1 cellular context compared by ENCODE assay signal in the genomic region with DNA sequence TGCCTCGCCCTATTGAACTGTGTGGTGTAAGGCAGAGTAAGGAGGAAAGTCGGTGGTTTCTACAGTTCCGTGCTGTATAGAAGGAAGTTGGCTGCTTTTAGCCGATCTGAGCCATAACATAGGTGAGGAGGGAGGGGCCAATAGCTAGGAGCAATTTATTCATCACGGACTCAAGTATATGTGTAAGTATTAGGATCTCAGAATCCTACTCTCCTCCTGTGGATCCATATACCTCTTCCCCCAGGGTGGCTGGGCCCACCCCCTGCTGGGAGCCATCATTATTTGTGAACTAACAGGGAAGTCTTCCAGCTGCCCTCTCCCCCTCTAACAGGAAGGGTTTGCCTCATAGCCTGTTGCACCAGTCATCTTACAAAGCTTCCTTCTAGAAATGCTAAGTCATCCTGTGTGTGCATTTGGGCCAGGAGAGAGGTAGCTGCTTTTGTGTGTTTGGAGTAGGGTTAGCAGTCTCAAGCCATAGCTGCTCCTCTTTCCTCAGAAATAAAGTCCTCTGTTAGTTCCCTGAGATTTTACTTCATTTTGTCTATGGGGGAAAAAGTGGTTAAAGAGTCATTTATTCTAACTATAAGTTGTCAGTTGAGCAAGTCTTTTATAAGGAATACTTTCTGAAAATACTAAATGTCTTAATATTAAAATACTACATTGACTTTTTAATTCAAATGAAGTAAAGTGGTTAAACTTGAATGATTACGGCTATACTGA.
TF ChIP-seq lines count a peak whose summit lies in the region.

No MANE protein-coding gene starts in this region.

TF ChIP-seq in K562, 482 proteins besides CTCF, POLR2A, EP300 and RAD21 (continued from another document and continues in another):
- TF ChIP-seq, protein P1, sequence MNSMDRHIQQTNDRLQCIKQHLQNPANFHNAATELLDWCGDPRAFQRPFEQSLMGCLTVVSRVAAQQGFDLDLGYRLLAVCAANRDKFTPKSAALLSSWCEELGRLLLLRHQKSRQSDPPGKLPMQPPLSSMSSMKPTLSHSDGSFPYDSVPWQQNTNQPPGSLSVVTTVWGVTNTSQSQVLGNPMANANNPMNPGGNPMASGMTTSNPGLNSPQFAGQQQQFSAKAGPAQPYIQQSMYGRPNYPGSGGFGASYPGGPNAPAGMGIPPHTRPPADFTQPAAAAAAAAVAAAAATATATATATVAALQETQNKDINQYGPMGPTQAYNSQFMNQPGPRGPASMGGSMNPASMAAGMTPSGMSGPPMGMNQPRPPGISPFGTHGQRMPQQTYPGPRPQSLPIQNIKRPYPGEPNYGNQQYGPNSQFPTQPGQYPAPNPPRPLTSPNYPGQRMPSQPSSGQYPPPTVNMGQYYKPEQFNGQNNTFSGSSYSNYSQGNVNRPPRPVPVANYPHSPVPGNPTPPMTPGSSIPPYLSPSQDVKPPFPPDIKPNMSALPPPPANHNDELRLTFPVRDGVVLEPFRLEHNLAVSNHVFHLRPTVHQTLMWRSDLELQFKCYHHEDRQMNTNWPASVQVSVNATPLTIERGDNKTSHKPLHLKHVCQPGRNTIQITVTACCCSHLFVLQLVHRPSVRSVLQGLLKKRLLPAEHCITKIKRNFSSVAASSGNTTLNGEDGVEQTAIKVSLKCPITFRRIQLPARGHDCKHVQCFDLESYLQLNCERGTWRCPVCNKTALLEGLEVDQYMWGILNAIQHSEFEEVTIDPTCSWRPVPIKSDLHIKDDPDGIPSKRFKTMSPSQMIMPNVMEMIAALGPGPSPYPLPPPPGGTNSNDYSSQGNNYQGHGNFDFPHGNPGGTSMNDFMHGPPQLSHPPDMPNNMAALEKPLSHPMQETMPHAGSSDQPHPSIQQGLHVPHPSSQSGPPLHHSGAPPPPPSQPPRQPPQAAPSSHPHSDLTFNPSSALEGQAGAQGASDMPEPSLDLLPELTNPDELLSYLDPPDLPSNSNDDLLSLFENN (IDR thresholded peaks at IDR 0.05; ENCODE audit: low read depth in 2 of 2, low read length in 2 of 2), result peak in 1 of 2 experiments; percentile 40; a peak in 1 of 4 replicates
- TF ChIP-seq MCM7 (IDR thresholded peaks at IDR 0.05), result no peak; a peak in 1 of 4 replicates
- no peak for TF ChIP-seq ZNF785 (CRISPR knock-in tag; IDR thresholded peaks at IDR 0.05)
- no peak for TF ChIP-seq HLTF (IDR thresholded peaks at IDR 0.05)
- TF ChIP-seq ZNF24 (IDR thresholded peaks at IDR 0.05), result peak; percentile 55; the same call in 1 of the 2 replicates
- TF ChIP-seq ZNF699 (CRISPR knock-in tag; IDR thresholded peaks at IDR 0.05; ENCODE audit: insufficient replicate concordance), result no peak
- peak in 1 of 2 experiments; percentile 24; a peak in 1 of 3 replicates for TF ChIP-seq CBX3 (IDR thresholded peaks at IDR 0.05; ENCODE audit: borderline replicate concordance in 1 of 2, low read length in 2 of 2)
- TF ChIP-seq SIX5 (IDR thresholded peaks at IDR 0.05; ENCODE audit: borderline replicate concordance in 1 of 2, insufficient read depth in 1 of 2, low read depth in 1 of 2, low read length in 2 of 2), result no peak
- TF ChIP-seq MAFG (tag; conservative IDR thresholded peaks at IDR 0.05), result peak; percentile 100
- TF ChIP-seq, protein P2, sequence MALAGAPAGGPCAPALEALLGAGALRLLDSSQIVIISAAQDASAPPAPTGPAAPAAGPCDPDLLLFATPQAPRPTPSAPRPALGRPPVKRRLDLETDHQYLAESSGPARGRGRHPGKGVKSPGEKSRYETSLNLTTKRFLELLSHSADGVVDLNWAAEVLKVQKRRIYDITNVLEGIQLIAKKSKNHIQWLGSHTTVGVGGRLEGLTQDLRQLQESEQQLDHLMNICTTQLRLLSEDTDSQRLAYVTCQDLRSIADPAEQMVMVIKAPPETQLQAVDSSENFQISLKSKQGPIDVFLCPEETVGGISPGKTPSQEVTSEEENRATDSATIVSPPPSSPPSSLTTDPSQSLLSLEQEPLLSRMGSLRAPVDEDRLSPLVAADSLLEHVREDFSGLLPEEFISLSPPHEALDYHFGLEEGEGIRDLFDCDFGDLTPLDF (CRISPR knock-in tag; IDR thresholded peaks at IDR 0.05), result no peak; the same call in none of the 2 replicates
- TF ChIP-seq, protein P3, sequence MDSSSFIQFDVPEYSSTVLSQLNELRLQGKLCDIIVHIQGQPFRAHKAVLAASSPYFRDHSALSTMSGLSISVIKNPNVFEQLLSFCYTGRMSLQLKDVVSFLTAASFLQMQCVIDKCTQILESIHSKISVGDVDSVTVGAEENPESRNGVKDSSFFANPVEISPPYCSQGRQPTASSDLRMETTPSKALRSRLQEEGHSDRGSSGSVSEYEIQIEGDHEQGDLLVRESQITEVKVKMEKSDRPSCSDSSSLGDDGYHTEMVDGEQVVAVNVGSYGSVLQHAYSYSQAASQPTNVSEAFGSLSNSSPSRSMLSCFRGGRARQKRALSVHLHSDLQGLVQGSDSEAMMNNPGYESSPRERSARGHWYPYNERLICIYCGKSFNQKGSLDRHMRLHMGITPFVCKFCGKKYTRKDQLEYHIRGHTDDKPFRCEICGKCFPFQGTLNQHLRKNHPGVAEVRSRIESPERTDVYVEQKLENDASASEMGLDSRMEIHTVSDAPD (CRISPR knock-in tag; IDR thresholded peaks at IDR 0.05), result no peak
- TF ChIP-seq MCM5 (IDR thresholded peaks at IDR 0.05; ENCODE audit: low read depth), result no peak
- no peak for TF ChIP-seq ZSCAN29 (IDR thresholded peaks at IDR 0.05)
- TF ChIP-seq YY1 (IDR thresholded peaks at IDR 0.05; ENCODE audit: borderline replicate concordance in 1 of 3, control insufficient read depth in 1 of 3, extremely low read depth in 1 of 3, insufficient read depth in 3 of 3, insufficient read length in 1 of 3, insufficient replicate concordance in 2 of 3, low read depth in 1 of 3, low read length in 2 of 3), result peak in 1 of 3 experiments; percentile 77
- TF ChIP-seq GATA2 (CRISPR knock-in tag; IDR thresholded peaks at IDR 0.05), result no peak
- no peak for TF ChIP-seq HOXB6 (CRISPR knock-in tag; IDR thresholded peaks at IDR 0.05; ENCODE audit: borderline replicate concordance)
- TF ChIP-seq, protein P4, sequence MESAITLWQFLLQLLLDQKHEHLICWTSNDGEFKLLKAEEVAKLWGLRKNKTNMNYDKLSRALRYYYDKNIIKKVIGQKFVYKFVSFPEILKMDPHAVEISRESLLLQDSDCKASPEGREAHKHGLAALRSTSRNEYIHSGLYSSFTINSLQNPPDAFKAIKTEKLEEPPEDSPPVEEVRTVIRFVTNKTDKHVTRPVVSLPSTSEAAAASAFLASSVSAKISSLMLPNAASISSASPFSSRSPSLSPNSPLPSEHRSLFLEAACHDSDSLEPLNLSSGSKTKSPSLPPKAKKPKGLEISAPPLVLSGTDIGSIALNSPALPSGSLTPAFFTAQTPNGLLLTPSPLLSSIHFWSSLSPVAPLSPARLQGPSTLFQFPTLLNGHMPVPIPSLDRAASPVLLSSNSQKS (CRISPR knock-in tag; IDR thresholded peaks at IDR 0.05), result no peak
- no peak for TF ChIP-seq EGR1 (conservative IDR thresholded peaks at IDR 0.05)
- TF ChIP-seq ZNF551 (CRISPR knock-in tag; IDR thresholded peaks at IDR 0.05), result no peak
- 0 out of 2 replicates have a peak, but pooled peaks have one; percentile 13 for TF ChIP-seq TEAD2 (tag; IDR thresholded peaks at IDR 0.05)
- no peak for TF ChIP-seq RBM14 (IDR thresholded peaks at IDR 0.05; ENCODE audit: borderline replicate concordance, insufficient read depth, low read depth, low read length)
- TF ChIP-seq NR2C2 (CRISPR knock-in tag; IDR thresholded peaks at IDR 0.05), result no peak
- TF ChIP-seq NR2C2 (tag; IDR thresholded peaks at IDR 0.05), result peak; percentile 90
- no peak for TF ChIP-seq FIP1L1 (IDR thresholded peaks at IDR 0.05; ENCODE audit: low read depth, low read length, poor library complexity, severe bottlenecking)
- TF ChIP-seq, protein P5, sequence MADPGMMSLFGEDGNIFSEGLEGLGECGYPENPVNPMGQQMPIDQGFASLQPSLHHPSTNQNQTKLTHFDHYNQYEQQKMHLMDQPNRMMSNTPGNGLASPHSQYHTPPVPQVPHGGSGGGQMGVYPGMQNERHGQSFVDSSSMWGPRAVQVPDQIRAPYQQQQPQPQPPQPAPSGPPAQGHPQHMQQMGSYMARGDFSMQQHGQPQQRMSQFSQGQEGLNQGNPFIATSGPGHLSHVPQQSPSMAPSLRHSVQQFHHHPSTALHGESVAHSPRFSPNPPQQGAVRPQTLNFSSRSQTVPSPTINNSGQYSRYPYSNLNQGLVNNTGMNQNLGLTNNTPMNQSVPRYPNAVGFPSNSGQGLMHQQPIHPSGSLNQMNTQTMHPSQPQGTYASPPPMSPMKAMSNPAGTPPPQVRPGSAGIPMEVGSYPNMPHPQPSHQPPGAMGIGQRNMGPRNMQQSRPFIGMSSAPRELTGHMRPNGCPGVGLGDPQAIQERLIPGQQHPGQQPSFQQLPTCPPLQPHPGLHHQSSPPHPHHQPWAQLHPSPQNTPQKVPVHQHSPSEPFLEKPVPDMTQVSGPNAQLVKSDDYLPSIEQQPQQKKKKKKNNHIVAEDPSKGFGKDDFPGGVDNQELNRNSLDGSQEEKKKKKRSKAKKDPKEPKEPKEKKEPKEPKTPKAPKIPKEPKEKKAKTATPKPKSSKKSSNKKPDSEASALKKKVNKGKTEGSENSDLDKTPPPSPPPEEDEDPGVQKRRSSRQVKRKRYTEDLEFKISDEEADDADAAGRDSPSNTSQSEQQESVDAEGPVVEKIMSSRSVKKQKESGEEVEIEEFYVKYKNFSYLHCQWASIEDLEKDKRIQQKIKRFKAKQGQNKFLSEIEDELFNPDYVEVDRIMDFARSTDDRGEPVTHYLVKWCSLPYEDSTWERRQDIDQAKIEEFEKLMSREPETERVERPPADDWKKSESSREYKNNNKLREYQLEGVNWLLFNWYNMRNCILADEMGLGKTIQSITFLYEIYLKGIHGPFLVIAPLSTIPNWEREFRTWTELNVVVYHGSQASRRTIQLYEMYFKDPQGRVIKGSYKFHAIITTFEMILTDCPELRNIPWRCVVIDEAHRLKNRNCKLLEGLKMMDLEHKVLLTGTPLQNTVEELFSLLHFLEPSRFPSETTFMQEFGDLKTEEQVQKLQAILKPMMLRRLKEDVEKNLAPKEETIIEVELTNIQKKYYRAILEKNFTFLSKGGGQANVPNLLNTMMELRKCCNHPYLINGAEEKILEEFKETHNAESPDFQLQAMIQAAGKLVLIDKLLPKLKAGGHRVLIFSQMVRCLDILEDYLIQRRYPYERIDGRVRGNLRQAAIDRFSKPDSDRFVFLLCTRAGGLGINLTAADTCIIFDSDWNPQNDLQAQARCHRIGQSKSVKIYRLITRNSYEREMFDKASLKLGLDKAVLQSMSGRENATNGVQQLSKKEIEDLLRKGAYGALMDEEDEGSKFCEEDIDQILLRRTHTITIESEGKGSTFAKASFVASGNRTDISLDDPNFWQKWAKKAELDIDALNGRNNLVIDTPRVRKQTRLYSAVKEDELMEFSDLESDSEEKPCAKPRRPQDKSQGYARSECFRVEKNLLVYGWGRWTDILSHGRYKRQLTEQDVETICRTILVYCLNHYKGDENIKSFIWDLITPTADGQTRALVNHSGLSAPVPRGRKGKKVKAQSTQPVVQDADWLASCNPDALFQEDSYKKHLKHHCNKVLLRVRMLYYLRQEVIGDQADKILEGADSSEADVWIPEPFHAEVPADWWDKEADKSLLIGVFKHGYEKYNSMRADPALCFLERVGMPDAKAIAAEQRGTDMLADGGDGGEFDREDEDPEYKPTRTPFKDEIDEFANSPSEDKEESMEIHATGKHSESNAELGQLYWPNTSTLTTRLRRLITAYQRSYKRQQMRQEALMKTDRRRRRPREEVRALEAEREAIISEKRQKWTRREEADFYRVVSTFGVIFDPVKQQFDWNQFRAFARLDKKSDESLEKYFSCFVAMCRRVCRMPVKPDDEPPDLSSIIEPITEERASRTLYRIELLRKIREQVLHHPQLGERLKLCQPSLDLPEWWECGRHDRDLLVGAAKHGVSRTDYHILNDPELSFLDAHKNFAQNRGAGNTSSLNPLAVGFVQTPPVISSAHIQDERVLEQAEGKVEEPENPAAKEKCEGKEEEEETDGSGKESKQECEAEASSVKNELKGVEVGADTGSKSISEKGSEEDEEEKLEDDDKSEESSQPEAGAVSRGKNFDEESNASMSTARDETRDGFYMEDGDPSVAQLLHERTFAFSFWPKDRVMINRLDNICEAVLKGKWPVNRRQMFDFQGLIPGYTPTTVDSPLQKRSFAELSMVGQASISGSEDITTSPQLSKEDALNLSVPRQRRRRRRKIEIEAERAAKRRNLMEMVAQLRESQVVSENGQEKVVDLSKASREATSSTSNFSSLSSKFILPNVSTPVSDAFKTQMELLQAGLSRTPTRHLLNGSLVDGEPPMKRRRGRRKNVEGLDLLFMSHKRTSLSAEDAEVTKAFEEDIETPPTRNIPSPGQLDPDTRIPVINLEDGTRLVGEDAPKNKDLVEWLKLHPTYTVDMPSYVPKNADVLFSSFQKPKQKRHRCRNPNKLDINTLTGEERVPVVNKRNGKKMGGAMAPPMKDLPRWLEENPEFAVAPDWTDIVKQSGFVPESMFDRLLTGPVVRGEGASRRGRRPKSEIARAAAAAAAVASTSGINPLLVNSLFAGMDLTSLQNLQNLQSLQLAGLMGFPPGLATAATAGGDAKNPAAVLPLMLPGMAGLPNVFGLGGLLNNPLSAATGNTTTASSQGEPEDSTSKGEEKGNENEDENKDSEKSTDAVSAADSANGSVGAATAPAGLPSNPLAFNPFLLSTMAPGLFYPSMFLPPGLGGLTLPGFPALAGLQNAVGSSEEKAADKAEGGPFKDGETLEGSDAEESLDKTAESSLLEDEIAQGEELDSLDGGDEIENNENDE (IDR thresholded peaks at IDR 0.05; ENCODE audit: low read depth, low read length), result no peak
- no peak for TF ChIP-seq CREBBP (IDR thresholded peaks at IDR 0.05; ENCODE audit: low read depth, low read length)
- no peak for TF ChIP-seq CHD1 (IDR thresholded peaks at IDR 0.05; ENCODE audit: low read length)
- TF ChIP-seq, protein P6, sequence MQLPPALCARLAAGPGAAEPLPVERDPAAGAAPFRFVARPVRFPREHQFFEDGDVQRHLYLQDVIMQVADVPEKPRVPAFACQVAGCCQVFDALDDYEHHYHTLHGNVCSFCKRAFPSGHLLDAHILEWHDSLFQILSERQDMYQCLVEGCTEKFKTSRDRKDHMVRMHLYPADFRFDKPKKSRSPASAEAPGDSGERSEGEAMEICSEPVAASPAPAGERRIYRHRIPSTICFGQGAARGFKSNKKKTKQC (CRISPR knock-in tag; IDR thresholded peaks at IDR 0.05), result no peak
- TF ChIP-seq, protein P7, sequence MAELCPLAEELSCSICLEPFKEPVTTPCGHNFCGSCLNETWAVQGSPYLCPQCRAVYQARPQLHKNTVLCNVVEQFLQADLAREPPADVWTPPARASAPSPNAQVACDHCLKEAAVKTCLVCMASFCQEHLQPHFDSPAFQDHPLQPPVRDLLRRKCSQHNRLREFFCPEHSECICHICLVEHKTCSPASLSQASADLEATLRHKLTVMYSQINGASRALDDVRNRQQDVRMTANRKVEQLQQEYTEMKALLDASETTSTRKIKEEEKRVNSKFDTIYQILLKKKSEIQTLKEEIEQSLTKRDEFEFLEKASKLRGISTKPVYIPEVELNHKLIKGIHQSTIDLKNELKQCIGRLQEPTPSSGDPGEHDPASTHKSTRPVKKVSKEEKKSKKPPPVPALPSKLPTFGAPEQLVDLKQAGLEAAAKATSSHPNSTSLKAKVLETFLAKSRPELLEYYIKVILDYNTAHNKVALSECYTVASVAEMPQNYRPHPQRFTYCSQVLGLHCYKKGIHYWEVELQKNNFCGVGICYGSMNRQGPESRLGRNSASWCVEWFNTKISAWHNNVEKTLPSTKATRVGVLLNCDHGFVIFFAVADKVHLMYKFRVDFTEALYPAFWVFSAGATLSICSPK (IDR thresholded peaks at IDR 0.05; ENCODE audit: borderline replicate concordance), result no peak
- TF ChIP-seq, protein P8, sequence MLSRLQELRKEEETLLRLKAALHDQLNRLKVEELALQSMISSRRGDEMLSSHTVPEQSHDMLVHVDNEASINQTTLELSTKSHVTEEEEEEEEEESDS (CRISPR knock-in tag; IDR thresholded peaks at IDR 0.05), result no peak
- no peak for TF ChIP-seq SMARCC2 (IDR thresholded peaks at IDR 0.05; ENCODE audit: low read depth)
- TF ChIP-seq ZNF75A (CRISPR knock-in tag; IDR thresholded peaks at IDR 0.05), result no peak
- no peak for TF ChIP-seq ZNF263 (CRISPR knock-in tag; IDR thresholded peaks at IDR 0.05; ENCODE audit: borderline replicate concordance)
- no peak for TF ChIP-seq ZC3H11A (IDR thresholded peaks at IDR 0.05; ENCODE audit: low read depth, low read length)
